ENCODE assay signal across 8 cellular contexts in genomic region chr4:83639849-83640493, GRCh38.
DNase-seq lines count a peak whose midpoint lies in the region; ATAC-seq, FAIRE-seq and TF ChIP-seq lines count a peak whose summit lies in the region.

No MANE protein-coding gene starts in this region.

- CTCF ChIA-PET in HEK293 (lab: Yijun Ruan, JAX): interaction anchor here (0.6 to 4.3 kb wide), 7 partner anchors 9 to 775 kb away, joined by 3 to 25 read pairs (median 4); no protein-coding TSS in a partner anchor

- FAIRE-seq in bronchial epithelial cell (lab: Jason Lieb, UNC) (peak; percentile 76), islet of Langerhans (lab: Jason Lieb, UNC) (peak; percentile 99)

- no peaks in the 10 kb centered on the region for H3K9me3 ChIP-seq in HEK293 (ENCODE audit: control insufficient read depth, insufficient read depth, low read depth, low read length)

- H3K27ac ChIP-seq in HEK293 (ENCODE audit: extremely low read depth, low read depth, low read length): no peak overlapping the region

- DNase-seq in GM10266 (ENCODE audit: extremely low spot score) (peak; percentile 54), NCI-H128 (lab: John Stamatoyannopoulos, UW; ENCODE audit: unreplicated experiment) (peak; percentile 10), T-helper 2 cell (peak in 3 of 5 experiments; percentile 16 to 66 (median 37)), bronchial epithelial cell (ENCODE audit: low read depth) (peak; percentile 77)
- DNase-seq in stimulated activated CD4-positive, alpha-beta T cell treated with anti-CD3 and anti-CD28 coated beads, Interleukin-2, amount 100 ng/mL, for 48 hours: peak; percentile 58 to 60

- H3K27me3 ChIP-seq in bronchial epithelial cell (ENCODE audit: control insufficient read depth, insufficient read depth, low read length): no peaks in the 10 kb centered on the region

- H3K4me3 ChIP-seq in HEK293 (ENCODE audit: low read depth, low read length) (no peak overlapping the region), bronchial epithelial cell (ENCODE audit: low read depth, low read length) (no peak overlapping the region)

- no peak for ATAC-seq in HG03108 (IDR thresholded peaks at IDR 0.05; ENCODE audit: unreplicated experiment)

- TF ChIP-seq CTCF in GM10266 (IDR thresholded peaks at IDR 0.05; ENCODE audit: control insufficient read depth, insufficient read depth, low read depth, missing control alignments) (peak; percentile 81), HEK293 (tag by site-specific recombination; IDR thresholded peaks at IDR 0.05) (peak; percentile 66; the same call in 1 of the 2 replicates), bronchial epithelial cell (IDR thresholded peaks at IDR 0.05; ENCODE audit: insufficient read depth, low read length, severe bottlenecking) (peak; percentile 68)

- no peaks in the 10 kb centered on the region for H3K4me1 ChIP-seq in HEK293 (ENCODE audit: control insufficient read depth, insufficient read depth, low read length)

- POLR2A ChIA-PET in HEK293 (lab: Yijun Ruan, JAX): no interaction called here

- H3K36me3 ChIP-seq in HEK293 (ENCODE audit: control insufficient read depth in 2 of 2, insufficient read depth in 1 of 2, low read length in 2 of 2): no peaks in the 10 kb centered on the region
- no peaks in the 10 kb centered on the region for H3K36me3 ChIP-seq in bronchial epithelial cell (ENCODE audit: control insufficient read depth, insufficient read depth, low read length)

TF ChIP-seq in HEK293, 187 proteins besides CTCF, POLR2A, EP300 and RAD21:
- peak; percentile 73 for TF ChIP-seq ZNF654 (tag by site-specific recombination; IDR thresholded peaks at IDR 0.05; ENCODE audit: low read depth)
- no peak for TF ChIP-seq ZNF521 (tag by site-specific recombination; IDR thresholded peaks at IDR 0.05)
TF ChIP-seq in HEK293: peak in this region for 1.

Comparison
In these comparisons a context has a peak if more than half of its experiments do, and no peak if none do; other contexts are left out.
1. DNase-seq: peak in every context shown above with its lines; median percentile 77 in bronchial epithelial cell; 59 in stimulated activated CD4-positive, alpha-beta T cell treated with anti-CD3 and anti-CD28 coated beads, Interleukin-2, amount 100 ng/mL, for 48 hours; 54 in GM10266; 37 in T-helper 2 cell; 10 in NCI-H128.